9 cellular contexts compared by ENCODE assay signal in the genomic region with DNA sequence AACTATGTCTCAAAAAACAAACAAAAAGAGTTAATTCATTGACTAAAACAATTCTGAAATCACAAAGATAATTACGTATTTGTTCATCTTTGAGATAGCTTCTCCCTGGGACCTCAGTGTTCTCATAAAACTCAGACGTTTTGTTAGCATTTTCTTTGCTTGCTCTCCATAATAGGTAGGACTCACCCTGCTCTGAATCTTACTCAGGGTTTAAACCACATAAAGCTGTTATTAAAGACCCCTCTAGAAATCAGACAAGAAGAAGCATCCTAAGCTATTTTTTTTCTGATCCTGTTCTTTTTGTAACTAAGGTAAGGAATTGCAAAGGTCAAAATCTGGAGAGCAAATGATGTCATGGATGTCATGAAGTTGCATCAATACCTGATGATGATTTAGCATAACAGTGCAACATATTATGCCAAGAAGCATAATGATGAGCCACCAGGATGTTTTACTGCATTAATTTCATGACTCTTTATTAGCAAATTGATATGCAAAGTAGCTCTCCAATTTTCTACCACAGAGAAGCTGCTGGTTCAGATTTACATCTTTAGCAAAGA. TPM values are rescaled to one million over a fixed set of nuclear protein-coding genes. Genes with fewer than 3 reads are reported as not detected.
A peak's percentile ranks its signal among the peaks of the same experiment; 100 is the strongest.
DNase-seq lines count a peak whose midpoint lies in the region; ATAC-seq and TF ChIP-seq lines count a peak whose summit lies in the region.
"Had no signal": no experiment of that assay in that cellular context is flagged by ENCODE, and none has a peak within 500 bp of the region (broad histone marks: within the 10 kb centered on the region; RNA-seq: fewer than 3 reads in every experiment).

No MANE protein-coding gene starts in this region.

- H3K27ac ChIP-seq in left ventricle myocardium inferior (replicated peaks) (peak overlapping the region; percentile 52), aorta (ENCODE audit: low read depth in 1 of 2, low read length in 2 of 2) (peak overlapping the region; percentile 35 to 36)

- no peak overlapping the region for H3K27ac Mint-ChIP-seq in activated T-helper 2 cell treated with anti-CD3 and anti-CD28 coated beads, Interferon-gamma antibody, Interleukin-2, Interleukin-4, amounts not matched to agents 10 μg/mL and 5 μg/mL and 100 μg/mL, durations not matched to agents 14 hours and 24 hours and 36 hours
- peak overlapping the region; percentile 92 for H3K27ac Mint-ChIP-seq in memory B cell

- WGBS in aorta, 2 donors = 23 to 28% methylated on average over 2 of the region's 2 CpGs

- H3K4me1 ChIP-seq in left ventricle myocardium inferior (peaks cover 49% of the 10 kb centered on the region), aorta (ENCODE audit: control insufficient read depth in 1 of 2, insufficient read depth in 2 of 2, low read length in 2 of 2) (peaks cover 0 to 10% of the 10 kb centered on the region in 2 donors)

- no peaks in the 10 kb centered on the region for H3K27me3 ChIP-seq in left ventricle myocardium inferior (ENCODE audit: low read depth)
- no peaks in the 10 kb centered on the region for H3K27me3 ChIP-seq in aorta (ENCODE audit: control insufficient read depth in 1 of 2, insufficient read depth in 2 of 2, low read length in 1 of 2)

- peak overlapping the region; percentile 4 for H3K4me3 Mint-ChIP-seq in activated T-helper 2 cell treated with anti-CD3 and anti-CD28 coated beads, Interferon-gamma antibody, Interleukin-2, Interleukin-4, amounts not matched to agents 10 μg/mL and 5 μg/mL and 100 μg/mL, durations not matched to agents 14 hours and 24 hours and 36 hours (ENCODE audit: low read depth)
- H3K4me3 Mint-ChIP-seq in memory B cell = no peak overlapping the region

- no peak for DNase-seq in left ventricle myocardium inferior
- DNase-seq in Right ventricle myocardium inferior (ENCODE audit: missing footprints) = no peak
- DNase-seq in activated T-helper 2 cell treated with anti-CD3 and anti-CD28 coated beads, Interferon-gamma antibody, Interleukin-2, Interleukin-4, amounts not matched to agents 10 μg/mL and 5 μg/mL and 100 μg/mL, durations not matched to agents 14 hours and 24 hours and 36 hours (ENCODE audit: low spot score) = no peak
- no peak for DNase-seq in memory B cell (ENCODE audit: low spot score in 2 of 2)
- no peak for DNase-seq in aorta
- no peak for DNase-seq in iPS-NIHi7 (ENCODE audit: extremely low spot score)
- DNase-seq in SHP77 (lab: John Stamatoyannopoulos, UW) = no peak
- DNase-seq: NCI-H524 treated with DMSO at 0.1 percent for 48 hours had no signal

- H3K4me1 Mint-ChIP-seq in activated T-helper 2 cell treated with anti-CD3 and anti-CD28 coated beads, Interferon-gamma antibody, Interleukin-2, Interleukin-4, amounts not matched to agents 10 μg/mL and 5 μg/mL and 100 μg/mL, durations not matched to agents 14 hours and 24 hours and 36 hours (ENCODE audit: low read depth) = peaks cover 26% of the 10 kb centered on the region
- peaks cover 17% of the 10 kb centered on the region for H3K4me1 Mint-ChIP-seq in memory B cell

- TF ChIP-seq CTCF in left ventricle myocardium inferior (IDR thresholded peaks at IDR 0.05; ENCODE audit: borderline replicate concordance) = no peak

- H3K4me3 ChIP-seq in left ventricle myocardium inferior (peak overlapping the region; percentile 88), aorta (ENCODE audit: low read length in 2 of 2) (peak overlapping the region; percentile 52 to 96)

- intact Hi-C loops in left ventricle myocardium inferior (cut with micrococcal nuclease) = no loop called here
- intact Hi-C loops in Right ventricle myocardium inferior (cut with DNase I) = loop anchor here (2.0 kb wide), 1 partner anchor 105 kb away; no protein-coding TSS in a partner anchor
- intact Hi-C loops in activated T-helper 2 cell treated with anti-CD3 and anti-CD28 coated beads, Interferon-gamma antibody, Interleukin-2, Interleukin-4, amounts not matched to agents 10 μg/mL and 5 μg/mL and 100 μg/mL, durations not matched to agents 14 hours and 24 hours and 36 hours (cut with micrococcal nuclease) = loop anchor here (5.0 kb wide), 1 partner anchor 147 kb away; no protein-coding TSS in a partner anchor
- intact Hi-C loops in aorta (cut with DNase I) = loop anchor here (5.0 kb wide), 2 partner anchors 53 to 58 kb away; no protein-coding TSS in a partner anchor

- H3K36me3 Mint-ChIP-seq in activated T-helper 2 cell treated with anti-CD3 and anti-CD28 coated beads, Interferon-gamma antibody, Interleukin-2, Interleukin-4, amounts not matched to agents 10 μg/mL and 5 μg/mL and 100 μg/mL, durations not matched to agents 14 hours and 24 hours and 36 hours (ENCODE audit: low read depth) = peaks cover 10% of the 10 kb centered on the region
- H3K36me3 Mint-ChIP-seq in memory B cell = peaks cover 2% of the 10 kb centered on the region

- H3K27me3 Mint-ChIP-seq in activated T-helper 2 cell treated with anti-CD3 and anti-CD28 coated beads, Interferon-gamma antibody, Interleukin-2, Interleukin-4, amounts not matched to agents 10 μg/mL and 5 μg/mL and 100 μg/mL, durations not matched to agents 14 hours and 24 hours and 36 hours (ENCODE audit: low read depth) = no peaks in the 10 kb centered on the region
- H3K27me3 Mint-ChIP-seq in memory B cell = no peaks in the 10 kb centered on the region

- H3K9me3 Mint-ChIP-seq in activated T-helper 2 cell treated with anti-CD3 and anti-CD28 coated beads, Interferon-gamma antibody, Interleukin-2, Interleukin-4, amounts not matched to agents 10 μg/mL and 5 μg/mL and 100 μg/mL, durations not matched to agents 14 hours and 24 hours and 36 hours = no peaks in the 10 kb centered on the region
- H3K9me3 Mint-ChIP-seq in memory B cell = no peaks in the 10 kb centered on the region

- H3K9me3 ChIP-seq in left ventricle myocardium inferior (replicated peaks) (no peaks in the 10 kb centered on the region), aorta (ENCODE audit: control insufficient read depth, low read length) (no peaks in the 10 kb centered on the region)

- H3K36me3 ChIP-seq in left ventricle myocardium inferior = no peaks in the 10 kb centered on the region
- H3K36me3 ChIP-seq in aorta (ENCODE audit: control insufficient read depth in 1 of 2, insufficient read depth in 2 of 2, low read length in 1 of 2) = no peaks in the 10 kb centered on the region

- ATAC-seq in Right ventricle myocardium inferior (no peak), memory B cell (ENCODE audit: low read depth) (no peak), aorta (ENCODE audit: low FRiP score) (no peak), HG03439 (IDR thresholded peaks at IDR 0.05; ENCODE audit: unreplicated experiment) (no peak)

RNA-seq across cellular contexts. Expression of a gene that starts 2.4 kb away (rescaled TPM):
- total RNA-seq in left ventricle myocardium inferior = 18.6 TPM
- 21.9 TPM for total RNA-seq in Right ventricle myocardium inferior
- total RNA-seq in activated T-helper 2 cell treated with anti-CD3 and anti-CD28 coated beads, Interferon-gamma antibody, Interleukin-2, Interleukin-4, amounts not matched to agents 10 μg/mL and 5 μg/mL and 100 μg/mL, durations not matched to agents 14 hours and 24 hours and 36 hours = 17.9 and 18.5 TPM in 2 replicates
- total RNA-seq in aorta = 10 to 100 TPM; 32.5 to 33.3 TPM
- 10 to 100 TPM in 1 of 2 donors, 1 to 10 TPM in 1; 9.4 to 33.2 TPM for polyA plus RNA-seq in aorta

RNA-seq across cellular contexts. Expression of a gene that starts 17.1 kb away (rescaled TPM):
- total RNA-seq in left ventricle myocardium inferior (97.3 TPM), Right ventricle myocardium inferior (108 TPM), aorta (100 to 1,000 TPM; 128 to 172 TPM)
- 198 TPM in 2 replicates for total RNA-seq in activated T-helper 2 cell treated with anti-CD3 and anti-CD28 coated beads, Interferon-gamma antibody, Interleukin-2, Interleukin-4, amounts not matched to agents 10 μg/mL and 5 μg/mL and 100 μg/mL, durations not matched to agents 14 hours and 24 hours and 36 hours
- polyA plus RNA-seq in aorta = 100 to 1,000 TPM in 1 of 2 donors, 10 to 100 TPM in 1; 87.9 to 109 TPM
